19 cellular contexts compared by ENCODE assay signal in the genomic region with DNA sequence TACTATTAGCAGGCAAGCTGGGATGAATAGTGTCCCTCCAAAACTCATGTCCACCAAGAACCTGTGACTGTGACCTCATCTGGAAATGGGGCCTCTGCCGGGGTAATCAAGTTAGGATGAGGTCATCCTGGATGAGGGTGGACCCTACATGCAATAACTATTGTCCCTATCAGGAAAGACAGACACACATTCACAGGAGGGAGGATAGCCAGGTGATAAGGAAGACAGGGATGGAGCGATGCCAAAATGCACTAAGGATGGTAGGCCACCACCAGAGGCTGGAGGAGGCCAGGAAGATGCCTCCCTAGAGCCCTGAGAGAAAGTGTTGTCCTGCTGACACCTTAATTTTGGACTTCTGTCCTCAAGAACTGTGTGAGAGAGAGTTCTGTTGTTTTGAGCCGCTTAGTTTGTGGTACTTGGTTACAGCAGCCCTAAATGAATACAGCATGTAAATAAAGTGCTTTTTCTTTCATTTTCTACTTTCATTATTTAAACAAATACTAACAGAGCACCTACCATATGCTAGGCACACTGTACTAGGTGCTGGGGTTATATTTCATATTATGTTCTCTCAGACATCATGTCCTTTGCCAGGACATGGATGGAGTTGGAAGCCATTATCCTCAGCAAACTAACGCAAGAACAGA.
DNase-seq lines count a peak whose midpoint lies in the region; ATAC-seq and TF ChIP-seq lines count a peak whose summit lies in the region.
"Had no signal": no experiment of that assay in that cellular context is flagged by ENCODE, and none has a peak within 500 bp of the region (broad histone marks: within the 10 kb centered on the region; RNA-seq: fewer than 3 reads in every experiment).

No MANE protein-coding gene starts in this region.

- TF ChIP-seq POLR2A in esophagus squamous epithelium (IDR thresholded peaks at IDR 0.05), result no peak

- H3K27me3 Mint-ChIP-seq in T-helper 2 cell treated with Interferon-gamma antibody and Interleukin-4, amounts not matched to agents 5 μg/mL and 100 μg/mL, for 36 hours (ENCODE audit: low read depth), result peaks cover 14% of the 10 kb centered on the region
- H3K27me3 Mint-ChIP-seq in stimulated activated memory B cell treated with anti-CD40 and anti-IgM and Interleukin-4, amounts not matched to agents 10 μg/mL and 1 μg/mL and 100 μg/mL, for 72 hours, result no peaks in the 10 kb centered on the region

- H3K36me3 ChIP-seq in BE2C (no peaks in the 10 kb centered on the region; the same call in 1 of the 2 replicates), esophagus squamous epithelium (peaks cover 0 to 36% (median 0%) of the 10 kb centered on the region in 3 donors)
- H3K36me3 ChIP-seq: adrenal gland, upper lobe of left lung had no signal

- no peak for TF ChIP-seq CTCF in BE2C (IDR thresholded peaks at IDR 0.05; ENCODE audit: low read depth, low read length)
- no peak for TF ChIP-seq CTCF in esophagus squamous epithelium (IDR thresholded peaks at IDR 0.05)

- H3K4me3 ChIP-seq in BE2C (ENCODE audit: low read depth, low read length) (no peak overlapping the region), esophagus squamous epithelium (no peak overlapping the region)
- H3K4me3 ChIP-seq: adrenal gland, upper lobe of left lung had no signal

- no peak overlapping the region for H3K27ac ChIP-seq in esophagus squamous epithelium
- H3K27ac ChIP-seq: adrenal gland, parathyroid adenoma, upper lobe of left lung had no signal

- 91 to 96% methylated on average over 4 of the region's 4 CpGs for WGBS in esophagus squamous epithelium, 2 donors

- H3K4me1 Mint-ChIP-seq in T-helper 2 cell treated with Interferon-gamma antibody and Interleukin-4, amounts not matched to agents 5 μg/mL and 100 μg/mL, for 36 hours (ENCODE audit: low read depth), result peaks cover 10% of the 10 kb centered on the region
- peaks cover 12% of the 10 kb centered on the region for H3K4me1 Mint-ChIP-seq in stimulated activated memory B cell treated with anti-CD40 and anti-IgM and Interleukin-4, amounts not matched to agents 10 μg/mL and 1 μg/mL and 100 μg/mL, for 72 hours

- ATAC-seq in GM18870 (IDR thresholded peaks at IDR 0.05; ENCODE audit: unreplicated experiment), result peak; percentile 77
- ATAC-seq in HG02938 (IDR thresholded peaks at IDR 0.05; ENCODE audit: unreplicated experiment), result peak; percentile 59
- no peak for ATAC-seq in stimulated activated memory B cell treated with anti-CD40 and anti-IgM and Interleukin-4, amounts not matched to agents 10 μg/mL and 1 μg/mL and 100 μg/mL, for 72 hours
- ATAC-seq: PC-3 had no signal

- H3K27me3 ChIP-seq in BE2C (no peaks in the 10 kb centered on the region), esophagus squamous epithelium (no peaks in the 10 kb centered on the region)
- H3K27me3 ChIP-seq: adrenal gland, upper lobe of left lung had no signal

- no peaks in the 10 kb centered on the region for H3K9me3 Mint-ChIP-seq in T-helper 2 cell treated with Interferon-gamma antibody and Interleukin-4, amounts not matched to agents 5 μg/mL and 100 μg/mL, for 36 hours
- H3K9me3 Mint-ChIP-seq in stimulated activated memory B cell treated with anti-CD40 and anti-IgM and Interleukin-4, amounts not matched to agents 10 μg/mL and 1 μg/mL and 100 μg/mL, for 72 hours, result no peaks in the 10 kb centered on the region

- no peak overlapping the region for H3K27ac Mint-ChIP-seq in T-helper 2 cell treated with Interferon-gamma antibody and Interleukin-4, amounts not matched to agents 5 μg/mL and 100 μg/mL, for 36 hours
- H3K27ac Mint-ChIP-seq in stimulated activated memory B cell treated with anti-CD40 and anti-IgM and Interleukin-4, amounts not matched to agents 10 μg/mL and 1 μg/mL and 100 μg/mL, for 72 hours, result no peak overlapping the region

- intact Hi-C loops in esophagus squamous epithelium (cut with DNase I), result no loop called here

- peak overlapping the region; percentile 16 for H3K4me3 Mint-ChIP-seq in T-helper 2 cell treated with Interferon-gamma antibody and Interleukin-4, amounts not matched to agents 5 μg/mL and 100 μg/mL, for 36 hours
- no peak overlapping the region for H3K4me3 Mint-ChIP-seq in stimulated activated memory B cell treated with anti-CD40 and anti-IgM and Interleukin-4, amounts not matched to agents 10 μg/mL and 1 μg/mL and 100 μg/mL, for 72 hours

- peaks cover 7% of the 10 kb centered on the region; the same call in 1 of the 2 replicates for H3K4me1 ChIP-seq in BE2C
- H3K4me1 ChIP-seq in esophagus squamous epithelium, result no peaks in the 10 kb centered on the region
- H3K4me1 ChIP-seq: adrenal gland, parathyroid adenoma, upper lobe of left lung had no signal

- H3K36me3 Mint-ChIP-seq in T-helper 2 cell treated with Interferon-gamma antibody and Interleukin-4, amounts not matched to agents 5 μg/mL and 100 μg/mL, for 36 hours (ENCODE audit: low read depth), result no peaks in the 10 kb centered on the region
- peaks cover 28% of the 10 kb centered on the region for H3K36me3 Mint-ChIP-seq in stimulated activated memory B cell treated with anti-CD40 and anti-IgM and Interleukin-4, amounts not matched to agents 10 μg/mL and 1 μg/mL and 100 μg/mL, for 72 hours

- DNase-seq in BE2C (peak; percentile 51), OCI-M2 (lab: John Stamatoyannopoulos, UW; ENCODE audit: unreplicated experiment) (no peak), esophagus squamous epithelium (lab: John Stamatoyannopoulos, UW) (no peak)
- DNase-seq in T-helper 2 cell treated with Interferon-gamma antibody and Interleukin-4, amounts not matched to agents 5 μg/mL and 100 μg/mL, for 36 hours (ENCODE audit: low spot score), result no peak
- DNase-seq in activated CD4-positive, CD25-positive, alpha-beta regulatory T cell treated with anti-CD3 and anti-CD28 coated beads, Interleukin-2, amount 50 U/mL, for 72 hours, result no peak
- DNase-seq: activated CD4-positive, alpha-beta T cell treated with anti-CD3 and anti-CD28 coated beads, Interleukin-2, amount 50 U/mL, for 48 hours; adrenal gland; caudate nucleus; effector CD4-positive, alpha-beta T cell; hypothalamus; NCI-H1436 treated with DMSO at 0.1 percent for 48 hours; NCI-H446; PC-3; SK-N-SH; upper lobe of left lung had no signal

- H3K9me3 ChIP-seq in BE2C (no peaks in the 10 kb centered on the region), esophagus squamous epithelium (no peaks in the 10 kb centered on the region)
- H3K9me3 ChIP-seq: adrenal gland, SK-N-SH, upper lobe of left lung had no signal
